In genomic region chr7:139360210-139360947, GRCh38 we compare ENCODE assay signal across 8 cellular contexts. TPM values are rescaled to one million over a fixed set of nuclear protein-coding genes. Genes with fewer than 3 reads are reported as not detected.
DNase-seq lines count a peak whose midpoint lies in the region; ATAC-seq and TF ChIP-seq lines count a peak whose summit lies in the region.

No MANE protein-coding gene starts in this region.

- BruUV-seq in mammary epithelial cell (replicated peaks; lab: Mats Ljungman, UMichigan), result TSS peak; percentile 31

- intact Hi-C loops in mammary epithelial cell (cut with micrococcal nuclease), result loop anchor here (10.0 kb wide), 1 partner anchor 814 kb away; the partner anchor contains the start of gene KDM7A

- ATAC-seq in GM18907 (IDR thresholded peaks at IDR 0.05; ENCODE audit: unreplicated experiment) (peak; percentile 76), HG03135 (IDR thresholded peaks at IDR 0.05; ENCODE audit: unreplicated experiment) (peak; percentile 61)

- H3K4me3 ChIP-seq in WI38 (ENCODE audit: low read depth, low read length) (peak overlapping the region; percentile 76), mammary epithelial cell (replicated peaks in 1 of 3; ENCODE audit: insufficient read depth in 1 of 3, low read depth in 2 of 3, low read length in 3 of 3) (peak overlapping the region; percentile 86 to 99 (median 93)), skin epidermis (peak overlapping the region; percentile 64 to 98 (median 95))

- CTCF ChIA-PET in mammary epithelial cell (lab: Charles Lee; ENCODE audit: low non-redundant PET), result interaction anchor here (0.6 kb wide), 1 partner anchor 19 kb away, joined by 3 read pairs; the partner anchor contains the start of gene FMC1

- H3K27ac ChIP-seq in mammary epithelial cell (ENCODE audit: insufficient read depth, low read depth, low read length) (peak overlapping the region; percentile 92), skin epidermis (peak overlapping the region; percentile 92 to 100 (median 100))

- H4K20me1 ChIP-seq in mammary epithelial cell (ENCODE audit: insufficient read depth, low read length), result no peaks in the 10 kb centered on the region

- peak overlapping the region; percentile 80 for H2AFZ ChIP-seq in mammary epithelial cell (ENCODE audit: low read depth, low read length)

- WGBS in mammary epithelial cell (ENCODE audit: low coverage, missing lambda C conversion rate), result 0% methylated on average over 10 of the region's 47 CpGs

- in situ Hi-C loops in mammary epithelial cell (cut with MboI; ENCODE audit: low sequenced_read_pairs in 2 of 2), result no loop called here

- no peaks in the 10 kb centered on the region for H3K36me3 ChIP-seq in mammary epithelial cell (ENCODE audit: insufficient read depth, low read length)

- H3K79me2 ChIP-seq in mammary epithelial cell (ENCODE audit: insufficient read depth, low read length), result peaks cover 66% of the 10 kb centered on the region

- DNase-seq in AG08395 (ENCODE audit: low spot score), result peak; percentile 98
- DNase-seq in NCI-H2196 treated with DMSO at 0.1 percent for 48 hours (lab: John Stamatoyannopoulos, UW; ENCODE audit: unreplicated experiment), result peak; percentile 89
- DNase-seq in mammary epithelial cell, result peak; percentile 97
- peak; percentile 96 for DNase-seq in iPS-NIHi11 (ENCODE audit: low spot score)

- peaks cover 16% of the 10 kb centered on the region for H3K4me1 ChIP-seq in mammary epithelial cell (ENCODE audit: insufficient read depth, low read length)

- no peaks in the 10 kb centered on the region for H3K27me3 ChIP-seq in mammary epithelial cell (ENCODE audit: insufficient read depth, low read length)

- no peaks in the 10 kb centered on the region for H3K9me3 ChIP-seq in mammary epithelial cell (replicated peaks; ENCODE audit: insufficient read depth, low read length)

- peak overlapping the region; percentile 98 for H3K9ac ChIP-seq in mammary epithelial cell (ENCODE audit: insufficient read depth, low read length)

- TF ChIP-seq CTCF in WI38 (IDR thresholded peaks at IDR 0.05; ENCODE audit: low read depth, low read length), result no peak
- TF ChIP-seq CTCF in mammary epithelial cell (conservative IDR thresholded peaks at IDR 0.05 in 1 of 2, IDR thresholded peaks at IDR 0.05 in 1 of 2; ENCODE audit: extremely low read depth in 1 of 2, insufficient read depth in 1 of 2, low read depth in 1 of 2, low read length in 2 of 2), result no peak

- dilution Hi-C loops in mammary epithelial cell (cut with HindIII; ENCODE audit: low sequenced_read_pairs), result no loop called here

- peak overlapping the region; percentile 98 for H3K4me2 ChIP-seq in mammary epithelial cell (ENCODE audit: insufficient read depth, low read depth, low read length)

RNA-seq across cellular contexts. Expression of gene LUC7L2, which starts 0.7 kb away (rescaled TPM):
- total RNA-seq in mammary epithelial cell, result 100 to 1,000 TPM in 1 of 2 donors, 10 to 100 TPM in 1; 44.0 to 110 TPM
- 31.6 TPM for polyA plus RNA-seq in mammary epithelial cell
- polyA minus RNA-seq in mammary epithelial cell, result 32.4 TPM

RNA-seq across cellular contexts. Expression of gene FMC1, which starts 19.2 kb away (rescaled TPM):
- 1 to 10 TPM; 6.2 to 7.1 TPM for total RNA-seq in mammary epithelial cell
- 7.3 TPM for polyA plus RNA-seq in mammary epithelial cell
- polyA minus RNA-seq in mammary epithelial cell, result not detected

Comparison
In these comparisons a context has a peak if more than half of its experiments do, and no peak if none do; other contexts are left out.
1. Peak in every context shown above with its lines: DNase-seq, ATAC-seq, H3K4me3 ChIP-seq and H3K27ac ChIP-seq.